ENCODE assay signal across 24 cellular contexts in the genomic region with DNA sequence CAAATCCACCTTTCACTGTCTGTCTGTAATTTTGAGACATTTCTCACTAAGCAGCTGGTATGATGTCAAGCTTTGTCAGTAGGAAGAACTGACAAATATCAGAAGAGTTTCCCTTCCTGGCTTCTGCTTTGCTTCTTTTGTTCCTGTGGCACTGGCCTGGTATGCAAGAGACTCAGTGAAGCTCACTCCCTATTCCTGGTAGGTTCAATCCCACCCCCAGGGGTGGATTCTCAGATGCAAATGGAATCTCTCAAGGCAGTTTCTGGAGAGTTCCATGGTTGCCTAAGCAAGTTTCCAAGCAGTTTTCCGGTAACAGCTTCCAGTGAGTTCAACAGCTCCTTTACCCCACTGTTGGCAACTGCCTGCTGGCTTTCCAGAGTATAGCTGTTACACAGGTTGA.
"Had no signal": no experiment of that assay in that cellular context is flagged by ENCODE, and none has a peak within 500 bp of the region (broad histone marks: within the 10 kb centered on the region; RNA-seq: fewer than 3 reads in every experiment).

No MANE protein-coding gene starts in this region.

- H3K27me3 ChIP-seq: breast epithelium, spleen, suprapubic skin, tibial artery, upper lobe of right lung had no signal

- H3K4me3 ChIP-seq: breast epithelium, heart left ventricle, left ventricle myocardium inferior, lung, mucosa of descending colon, psoas muscle, spleen, suprapubic skin, tibial artery, upper lobe of right lung had no signal

- H3K79me2 ChIP-seq: parathyroid adenoma had no signal

- ATAC-seq: activated CD8-positive, alpha-beta T cell treated with anti-CD3 and anti-CD28 coated beads for 36 hours; activated naive CD4-positive, alpha-beta T cell treated with anti-CD3 and anti-CD28 coated beads, Interleukin-2, amount 50 U/mL, for 72 hours; esophagus mucosa; heart left ventricle; mucosa of descending colon; natural killer cell treated with Interleukin-12 subunit alpha and Interleukin-12 subunit beta and Interleukin-15 and Interleukin-18, amount 100 ng/mL, for 72 hours; psoas muscle; T-helper 17 cell; upper lobe of right lung had no signal

- H3K4me3 Mint-ChIP-seq: activated B cell treated with CpG ODN at 0.5 μM for 24 hours; activated CD8-positive, alpha-beta T cell treated with anti-CD3 and anti-CD28 coated beads for 36 hours; natural killer cell treated with Interleukin-12 subunit alpha and Interleukin-12 subunit beta and Interleukin-15 and Interleukin-18, amount 100 ng/mL, for 72 hours; T-helper 17 cell had no signal

- DNase-seq: activated B cell treated with CpG ODN at 0.5 μM for 24 hours; activated CD4-positive, alpha-beta T cell treated with anti-CD3 and anti-CD28 coated beads, Interleukin-2, amount 50 U/mL, for 1 hour; activated CD8-positive, alpha-beta T cell treated with anti-CD3 and anti-CD28 coated beads for 36 hours; activated T-cell treated with anti-CD3 and anti-CD28 coated beads, Interleukin-2, amount 50 U/mL, for 48 hours; central memory CD4-positive, alpha-beta T cell; foreskin fibroblast; hypothalamus; left ventricle myocardium inferior; mucosa of descending colon; psoas muscle; spleen; stimulated activated naive CD4-positive, alpha-beta T cell; T-helper 17 cell; tibial artery; upper lobe of right lung had no signal

- H3K36me3 ChIP-seq: breast epithelium, heart left ventricle, left ventricle myocardium inferior, spleen, suprapubic skin, tibial artery, upper lobe of right lung had no signal

- H3K27ac ChIP-seq: breast epithelium, heart left ventricle, left ventricle myocardium inferior, parathyroid adenoma, psoas muscle, spleen, suprapubic skin, tibial artery, upper lobe of right lung had no signal

- H3K4me1 ChIP-seq: breast epithelium, heart left ventricle, left ventricle myocardium inferior, parathyroid adenoma, psoas muscle, spleen, suprapubic skin, tibial artery, upper lobe of right lung had no signal

- H3K9me3 ChIP-seq: tibial artery, upper lobe of right lung had no signal

- H3K4me1 Mint-ChIP-seq: T-helper 17 cell had no signal

- H3K9me3 Mint-ChIP-seq: activated CD8-positive, alpha-beta T cell treated with anti-CD3 and anti-CD28 coated beads for 36 hours had no signal

- H3K27ac Mint-ChIP-seq: activated B cell treated with CpG ODN at 0.5 μM for 24 hours; activated CD8-positive, alpha-beta T cell treated with anti-CD3 and anti-CD28 coated beads for 36 hours; activated naive CD4-positive, alpha-beta T cell treated with anti-CD3 and anti-CD28 coated beads, Interleukin-2, amount 50 U/mL, for 72 hours; activated T-helper 2 cell treated with anti-CD3 and anti-CD28 coated beads, Interferon-gamma antibody, Interleukin-2, Interleukin-4, amounts not matched to agents 10 μg/mL and 5 μg/mL and 100 μg/mL, durations not matched to agents 14 hours and 24 hours and 36 hours; natural killer cell treated with Interleukin-12 subunit alpha and Interleukin-12 subunit beta and Interleukin-15 and Interleukin-18, amount 100 ng/mL, for 72 hours; T-helper 17 cell had no signal

- H3K9ac ChIP-seq: parathyroid adenoma had no signal

- H3K27me3 Mint-ChIP-seq: activated B cell treated with CpG ODN at 0.5 μM for 24 hours had no signal

- H2AFZ ChIP-seq: parathyroid adenoma had no signal
